Comparison of ENCODE assay signal across 14 cellular contexts in genomic region chr17:79341529-79341780, GRCh38.
"Had no signal": no experiment of that assay in that cellular context is flagged by ENCODE, and none has a peak within 500 bp of the region (broad histone marks: within the 10 kb centered on the region; RNA-seq: fewer than 3 reads in every experiment).

No MANE protein-coding gene starts in this region.

- H3K36me3 ChIP-seq: cardiac muscle cell, pancreas, tibial artery had no signal

- ATAC-seq: left lobe of liver, pancreas had no signal

- H3K27ac ChIP-seq: cardiac muscle cell, dorsolateral prefrontal cortex, pancreas, tibial artery, VCaP had no signal

- DNase-seq: activated CD4-positive, alpha-beta memory T cell treated with anti-CD3 and anti-CD28 coated beads, Interleukin-2, amount 10 ng/mL, durations not matched to agents 7 days and 5 days; activated CD4-positive, alpha-beta T cell treated with anti-CD3 and anti-CD28 coated beads for 4 hours; activated naive CD4-positive, alpha-beta T cell treated with anti-CD3 and anti-CD28 coated beads, Interleukin-2, amount 50 U/mL, for 16 hours; activated T-cell treated with anti-CD3 and anti-CD28 coated beads, Interleukin-2, amount 50 U/mL, for 24 hours; dorsolateral prefrontal cortex; endodermal cell; naive thymus-derived CD4-positive, alpha-beta T cell; pancreas; stimulated activated CD4-positive, alpha-beta T cell treated with anti-CD3 and anti-CD28 coated beads, Interleukin-12 subunit alpha, Interleukin-12 subunit beta, amount 100 ng/mL, for 4 hours; stimulated activated CD4-positive, alpha-beta T cell treated with anti-CD3 and anti-CD28 coated beads, Interleukin-2, amount 100 ng/mL, for 24 hours; tibial artery had no signal

- H3K27me3 ChIP-seq: cardiac muscle cell, pancreas had no signal

- H3K4me3 ChIP-seq: cardiac muscle cell, dorsolateral prefrontal cortex, pancreas, tibial artery had no signal

- H3K9me3 ChIP-seq: pancreas had no signal

- H3K4me1 ChIP-seq: pancreas, tibial artery had no signal
